17 cellular contexts compared by ENCODE assay signal in the genomic region with DNA sequence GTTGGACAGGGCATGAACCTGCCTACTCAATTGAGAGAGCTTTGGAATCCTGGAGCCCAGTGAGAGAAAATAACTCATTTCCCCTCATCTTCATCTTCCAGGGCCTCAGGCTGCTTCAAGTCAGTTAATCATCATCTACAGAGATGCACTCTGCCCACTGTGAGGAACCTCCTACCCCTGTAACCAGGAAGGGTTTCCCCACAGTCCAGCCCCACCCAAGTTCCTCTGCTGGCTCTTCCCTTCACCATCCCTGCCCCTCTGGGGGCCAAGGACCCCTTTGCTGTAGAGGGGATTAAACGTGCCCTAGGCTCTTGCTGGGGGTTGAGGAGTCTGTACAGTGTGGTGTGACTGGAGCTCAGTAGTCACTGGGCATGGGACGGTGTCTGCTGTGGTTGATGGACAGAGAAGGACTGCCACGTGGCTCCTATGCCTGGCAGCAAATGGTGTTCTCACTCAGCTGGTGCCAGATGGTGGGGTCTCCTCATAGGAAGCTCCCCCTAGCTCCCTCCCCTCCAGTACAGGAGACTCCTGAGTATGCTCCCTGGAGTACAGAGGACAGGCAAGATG. TPM values are rescaled to one million over a fixed set of nuclear protein-coding genes. Genes with fewer than 3 reads are reported as not detected.
DNase-seq lines count a peak whose midpoint lies in the region; ATAC-seq and TF ChIP-seq lines count a peak whose summit lies in the region.
"Had no signal": no experiment of that assay in that cellular context is flagged by ENCODE, and none has a peak within 500 bp of the region (broad histone marks: within the 10 kb centered on the region; RNA-seq: fewer than 3 reads in every experiment).

No MANE protein-coding gene starts in this region.

- no peaks in the 10 kb centered on the region for H3K36me3 ChIP-seq in neural progenitor cell
- H3K36me3 ChIP-seq: BE2C, HAP-1 had no signal

- no peaks in the 10 kb centered on the region for H3K79me2 ChIP-seq in neural progenitor cell (ENCODE audit: low read depth)

- no peak overlapping the region for H3K4me2 ChIP-seq in neural progenitor cell

- no peaks in the 10 kb centered on the region for H3K27me3 Mint-ChIP-seq in neural progenitor cell (ENCODE audit: insufficient read depth, low read depth)

- no peak overlapping the region for H3K27ac ChIP-seq in neural progenitor cell
- H3K27ac ChIP-seq: GM23248, HL-60 had no signal

- TF ChIP-seq CTCF in neural progenitor cell (IDR thresholded peaks at IDR 0.05): no peak

- no peak overlapping the region for H3K4me3 ChIP-seq in neural progenitor cell
- H3K4me3 ChIP-seq: GM23248, HAP-1 had no signal

- intact Hi-C loops in left colon (cut with DNase I, micrococcal nuclease): no loop called here

- H4K20me1 ChIP-seq in neural progenitor cell (ENCODE audit: low read depth): no peaks in the 10 kb centered on the region

- H2AFZ ChIP-seq in neural progenitor cell (replicated peaks): no peak overlapping the region
- H2AFZ ChIP-seq: GM23248 had no signal

- H3K36me3 Mint-ChIP-seq in neural progenitor cell: no peaks in the 10 kb centered on the region
- H3K36me3 Mint-ChIP-seq in stimulated activated effector memory CD8-positive, alpha-beta T cell treated with anti-CD3 and anti-CD28 coated beads, Interleukin-12 subunit alpha, Interleukin-12 subunit beta, amount 100 ng/mL, for 72 hours: no peaks in the 10 kb centered on the region
- H3K36me3 Mint-ChIP-seq: CD4-positive, CD25-positive, alpha-beta regulatory T cell; CD8-positive, alpha-beta memory T cell had no signal

- peaks cover 12% of the 10 kb centered on the region for H3K4me1 ChIP-seq in neural progenitor cell
- H3K4me1 ChIP-seq: BE2C had no signal

- no peak overlapping the region for H3K9ac ChIP-seq in neural progenitor cell
- H3K9ac ChIP-seq: GM23248 had no signal

- no peak overlapping the region for H3K4me3 Mint-ChIP-seq in neural progenitor cell
- no peak overlapping the region for H3K4me3 Mint-ChIP-seq in stimulated activated effector memory CD8-positive, alpha-beta T cell treated with anti-CD3 and anti-CD28 coated beads, Interleukin-12 subunit alpha, Interleukin-12 subunit beta, amount 100 ng/mL, for 72 hours
- H3K4me3 Mint-ChIP-seq: CD8-positive, alpha-beta memory T cell had no signal

- no peaks in the 10 kb centered on the region for H3K9me3 ChIP-seq in neural progenitor cell (ENCODE audit: low read depth)
- H3K9me3 ChIP-seq: BE2C, Caco-2, HAP-1 had no signal

- peak overlapping the region; percentile 83 for H3K27ac Mint-ChIP-seq in neural progenitor cell
- H3K27ac Mint-ChIP-seq in stimulated activated effector memory CD8-positive, alpha-beta T cell treated with anti-CD3 and anti-CD28 coated beads, Interleukin-12 subunit alpha, Interleukin-12 subunit beta, amount 100 ng/mL, for 72 hours: no peak overlapping the region

- no peaks in the 10 kb centered on the region for H3F3A ChIP-seq in neural progenitor cell (ENCODE audit: low read depth)

- no peaks in the 10 kb centered on the region for H3K27me3 ChIP-seq in neural progenitor cell
- H3K27me3 ChIP-seq: BE2C had no signal

- ATAC-seq in left colon (peak; percentile 91), HG03095 (IDR thresholded peaks at IDR 0.05; ENCODE audit: unreplicated experiment) (no peak)
- peak; percentile 46 for ATAC-seq in stimulated activated effector memory CD8-positive, alpha-beta T cell treated with anti-CD3 and anti-CD28 coated beads, Interleukin-12 subunit alpha, Interleukin-12 subunit beta, amount 100 ng/mL, for 72 hours

- no peaks in the 10 kb centered on the region for H3K9me3 Mint-ChIP-seq in neural progenitor cell
- no peaks in the 10 kb centered on the region for H3K9me3 Mint-ChIP-seq in stimulated activated effector memory CD8-positive, alpha-beta T cell treated with anti-CD3 and anti-CD28 coated beads, Interleukin-12 subunit alpha, Interleukin-12 subunit beta, amount 100 ng/mL, for 72 hours
- H3K9me3 Mint-ChIP-seq: CD8-positive, alpha-beta memory T cell had no signal

- peak; percentile 24 to 38 for DNase-seq in left colon
- no peak for DNase-seq in neural progenitor cell (ENCODE audit: low spot score)
- peak in 1 of 2 donors; percentile 34 for DNase-seq in stimulated activated effector memory CD8-positive, alpha-beta T cell treated with anti-CD3 and anti-CD28 coated beads, Interleukin-12 subunit alpha, Interleukin-12 subunit beta, amount 100 ng/mL, for 72 hours (ENCODE audit: low spot score in 2 of 2)
- DNase-seq in NOMO-1 (lab: John Stamatoyannopoulos, UW; ENCODE audit: unreplicated experiment in 2 of 2): no peak
- DNase-seq in COLO668 (lab: John Stamatoyannopoulos, UW; ENCODE audit: unreplicated experiment): no peak
- no peak for DNase-seq in MV-4-11 (lab: John Stamatoyannopoulos, UW)
- DNase-seq: ACHN; BE2C; C1 segment of cervical spinal cord; Caco-2; CD4-positive, CD25-positive, alpha-beta regulatory T cell; CD8-positive, alpha-beta memory T cell; GM23248; IMR-90 had no signal

- peaks cover 13% of the 10 kb centered on the region for H3K4me1 Mint-ChIP-seq in neural progenitor cell
- no peaks in the 10 kb centered on the region for H3K4me1 Mint-ChIP-seq in stimulated activated effector memory CD8-positive, alpha-beta T cell treated with anti-CD3 and anti-CD28 coated beads, Interleukin-12 subunit alpha, Interleukin-12 subunit beta, amount 100 ng/mL, for 72 hours
- H3K4me1 Mint-ChIP-seq: CD4-positive, CD25-positive, alpha-beta regulatory T cell; CD8-positive, alpha-beta memory T cell had no signal

RNA-seq across cellular contexts. Expression of gene LGALSL, which starts 29.5 kb away (rescaled TPM):
- total RNA-seq in left colon: 10 to 100 TPM; 43.6 to 45.5 TPM
- 24.3 and 31.1 TPM in 2 replicates for total RNA-seq in neural progenitor cell (ENCODE audit: low replicate concordance)

Comparison
In these comparisons a context has a peak if more than half of its experiments do, and no peak if none do; other contexts are left out.
1. DNase-seq: peak in left colon (2 of 2); none in neural progenitor cell (single experiment), NOMO-1 (0 of 2), COLO668 (single experiment) and MV-4-11 (single experiment).